In the genomic region with DNA sequence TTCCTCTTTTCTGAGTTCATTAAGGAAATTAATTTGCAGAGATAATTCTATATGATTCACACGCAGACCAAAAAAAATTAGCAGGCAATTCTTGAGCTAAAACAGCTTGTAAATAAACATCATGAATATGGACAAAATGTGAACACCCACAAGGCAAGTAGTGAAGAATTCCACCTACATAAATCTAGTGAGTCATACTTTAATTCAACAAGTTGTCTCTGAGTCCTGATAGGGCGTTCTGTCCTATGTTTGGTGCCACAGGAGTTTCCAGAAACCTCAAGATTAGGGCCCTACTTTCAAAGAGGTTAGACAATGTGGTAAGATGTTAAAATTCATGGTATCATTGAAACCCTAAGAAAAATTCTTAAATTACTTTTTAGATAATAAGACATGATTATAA, we compare ENCODE assay signal across 16 cellular contexts.
DNase-seq lines count a peak whose midpoint lies in the region; ATAC-seq, FAIRE-seq and TF ChIP-seq lines count a peak whose summit lies in the region.
"Had no signal": no experiment of that assay in that cellular context is flagged by ENCODE, and none has a peak within 500 bp of the region (broad histone marks: within the 10 kb centered on the region; RNA-seq: fewer than 3 reads in every experiment).

No MANE protein-coding gene starts in this region.

- H3K9me3 ChIP-seq in HepG2 (ENCODE audit: low read length) = no peaks in the 10 kb centered on the region
- H3K9me3 ChIP-seq: BE2C, colonic mucosa, psoas muscle had no signal

- no peaks in the 10 kb centered on the region for H3K27me3 Mint-ChIP-seq in nephron progenitor cell (ENCODE audit: low read depth, poor library complexity)
- H3K27me3 Mint-ChIP-seq: activated naive CD4-positive, alpha-beta T cell treated with anti-CD3 and anti-CD28 coated beads, Interleukin-2, amount 10 ng/mL, durations not matched to agents 7 days and 5 days; stimulated activated memory B cell treated with anti-CD40 and anti-IgM and Interleukin-4, amounts not matched to agents 10 μg/mL and 1 μg/mL and 100 μg/mL, for 72 hours had no signal

- peaks cover 44% of the 10 kb centered on the region for H3K4me1 ChIP-seq in HepG2 (ENCODE audit: insufficient read depth, low read length)
- H3K4me1 ChIP-seq: BE2C, colonic mucosa had no signal

- no peaks in the 10 kb centered on the region for H3K79me2 ChIP-seq in HepG2 (ENCODE audit: insufficient read depth, low read length)

- DNase-seq in Daoy (ENCODE audit: low read depth) (peak; percentile 19), HTR-8/SVneo (ENCODE audit: insufficient read length, low spot score) (peak; percentile 48), astrocyte of the spinal cord (ENCODE audit: low read depth, low spot score) (peak; percentile 37), HepG2 (ENCODE audit: low spot score) (peak; percentile 7), NCI-H1694 (lab: John Stamatoyannopoulos, UW) (no peak), MV-4-11 (lab: John Stamatoyannopoulos, UW) (no peak), nephron progenitor cell (no peak)
- DNase-seq: activated naive CD4-positive, alpha-beta T cell treated with anti-CD3 and anti-CD28 coated beads, Interleukin-2, amount 10 ng/mL, durations not matched to agents 7 days and 5 days; BE2C; colonic mucosa; islet precursor cell; NCI-H1048; NCI-H345; psoas muscle had no signal

- no peak overlapping the region for H3K9ac ChIP-seq in HepG2 (ENCODE audit: insufficient read depth, low read depth, low read length)

- no peaks in the 10 kb centered on the region for H3K27me3 ChIP-seq in HepG2 (ENCODE audit: control insufficient read depth in 1 of 2, insufficient read depth in 2 of 2, low read length in 2 of 2)
- H3K27me3 ChIP-seq: BE2C, colonic mucosa had no signal

- in situ Hi-C loops in astrocyte of the spinal cord (cut with HindIII; ENCODE audit: low sequenced_read_pairs) (no loop called here), HepG2 (cut with HindIII; ENCODE audit: extremely low pct_ligation_motif_present, low pct_unique_long_range_greater_than_20kb) (no loop called here)

- TF ChIP-seq RAD21 in HepG2 (CRISPR knock-in tag; IDR thresholded peaks at IDR 0.05) = no peak

- no peaks in the 10 kb centered on the region for H3K9me3 Mint-ChIP-seq in nephron progenitor cell
- H3K9me3 Mint-ChIP-seq: activated naive CD4-positive, alpha-beta T cell treated with anti-CD3 and anti-CD28 coated beads, Interleukin-2, amount 10 ng/mL, durations not matched to agents 7 days and 5 days; stimulated activated memory B cell treated with anti-CD40 and anti-IgM and Interleukin-4, amounts not matched to agents 10 μg/mL and 1 μg/mL and 100 μg/mL, for 72 hours had no signal

- CTCF ChIA-PET in HepG2 (lab: Yijun Ruan, JAX; ENCODE audit: low intra/inter-chr PET ratio, low total read pairs) = no interaction called here

- intact Hi-C loops in HepG2 (cut with micrococcal nuclease; ENCODE audit: unreplicated experiment) = no loop called here

- no peak for TF ChIP-seq POLR2A in HepG2 (IDR thresholded peaks at IDR 0.05; ENCODE audit: insufficient read depth in 1 of 2, low read depth in 2 of 2, low read length in 2 of 2)

- no peaks in the 10 kb centered on the region for H4K20me1 ChIP-seq in HepG2 (ENCODE audit: insufficient read depth, low read length)

- H3K27ac ChIP-seq in HepG2 (ENCODE audit: extremely low read length, insufficient read depth, low read length) = peak overlapping the region; percentile 44
- H3K27ac ChIP-seq: colonic mucosa, psoas muscle had no signal

- H3K36me3 ChIP-seq in HepG2 (replicated peaks in 1 of 2; ENCODE audit: control insufficient read depth in 1 of 2, insufficient read depth in 2 of 2, low read length in 2 of 2) = no peaks in the 10 kb centered on the region
- H3K36me3 ChIP-seq: BE2C, colonic mucosa had no signal

- H3K4me2 ChIP-seq in HepG2 (ENCODE audit: low read depth, low read length) = peak overlapping the region; percentile 56

- H3K4me1 Mint-ChIP-seq in nephron progenitor cell = peaks cover 13% of the 10 kb centered on the region

- BruUV-seq in HepG2 (replicated peaks; lab: Mats Ljungman, UMichigan) = no TSS peak

- H3K4me3 ChIP-seq in astrocyte of the spinal cord (ENCODE audit: low read depth, low read length) (no peak overlapping the region), HepG2 (replicated peaks in 1 of 3; ENCODE audit: insufficient read depth in 1 of 3, low read depth in 2 of 3, low read length in 3 of 3) (no peak overlapping the region)
- H3K4me3 ChIP-seq: colonic mucosa, psoas muscle had no signal

- no peak overlapping the region for H3K27ac Mint-ChIP-seq in nephron progenitor cell

- TF ChIP-seq EP300 in HepG2 (IDR thresholded peaks at IDR 0.05; ENCODE audit: low read depth in 2 of 2, low read length in 2 of 2) (no peak), HepG2 (CRISPR knock-in tag; IDR thresholded peaks at IDR 0.05; ENCODE audit: borderline replicate concordance) (no peak)

- ATAC-seq in HepG2 (no peak; the same call in 2 of the 3 replicates), HG02763 (IDR thresholded peaks at IDR 0.05; ENCODE audit: unreplicated experiment) (no peak)
- ATAC-seq: psoas muscle; stimulated activated memory B cell treated with anti-CD40 and anti-IgM and Interleukin-4, amounts not matched to agents 10 μg/mL and 1 μg/mL and 100 μg/mL, for 72 hours had no signal

- no peaks in the 10 kb centered on the region for H3K36me3 Mint-ChIP-seq in nephron progenitor cell (ENCODE audit: low read depth)

- POLR2A ChIA-PET in HepG2 (lab: Yijun Ruan, JAX) = interaction anchor here (1.5 kb wide), 1 partner anchor 123 kb away, joined by 5 read pairs; no protein-coding TSS in a partner anchor

- TF ChIP-seq CTCF in astrocyte of the spinal cord (IDR thresholded peaks at IDR 0.05; ENCODE audit: low read depth, low read length) (no peak), HepG2 (CRISPR knock-in tag; IDR thresholded peaks at IDR 0.05) (no peak), nephron progenitor cell (IDR thresholded peaks at IDR 0.05) (no peak)

- H3K4me3 Mint-ChIP-seq in nephron progenitor cell = no peak overlapping the region
- H3K4me3 Mint-ChIP-seq: activated naive CD4-positive, alpha-beta T cell treated with anti-CD3 and anti-CD28 coated beads, Interleukin-2, amount 10 ng/mL, durations not matched to agents 7 days and 5 days; stimulated activated memory B cell treated with anti-CD40 and anti-IgM and Interleukin-4, amounts not matched to agents 10 μg/mL and 1 μg/mL and 100 μg/mL, for 72 hours had no signal

- 89% methylated on average over 2 of the region's 2 CpGs for WGBS in HepG2 (ENCODE audit: low lambda C conversion rate)

- H2AFZ ChIP-seq in HepG2 (ENCODE audit: low read length) = no peak overlapping the region

- FAIRE-seq in HTR-8/SVneo (lab: Jason Lieb, UNC) = no peak
- no peak for FAIRE-seq in HepG2 (lab: Jason Lieb, UNC)

TF ChIP-seq in HepG2, 621 proteins besides CTCF, POLR2A, EP300 and RAD21:
- TF ChIP-seq, protein P1, sequence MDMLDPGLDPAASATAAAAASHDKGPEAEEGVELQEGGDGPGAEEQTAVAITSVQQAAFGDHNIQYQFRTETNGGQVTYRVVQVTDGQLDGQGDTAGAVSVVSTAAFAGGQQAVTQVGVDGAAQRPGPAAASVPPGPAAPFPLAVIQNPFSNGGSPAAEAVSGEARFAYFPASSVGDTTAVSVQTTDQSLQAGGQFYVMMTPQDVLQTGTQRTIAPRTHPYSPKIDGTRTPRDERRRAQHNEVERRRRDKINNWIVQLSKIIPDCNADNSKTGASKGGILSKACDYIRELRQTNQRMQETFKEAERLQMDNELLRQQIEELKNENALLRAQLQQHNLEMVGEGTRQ (IDR thresholded peaks at IDR 0.05; ENCODE audit: low read depth, low read length) = no peak
- TF ChIP-seq, protein P1 (CRISPR knock-in tag; IDR thresholded peaks at IDR 0.05; ENCODE audit: borderline replicate concordance) = no peak
- no peak for TF ChIP-seq CREB1 (IDR thresholded peaks at IDR 0.05)
- 0 out of 2 replicates have a peak, but pooled peaks have one; percentile 23 for TF ChIP-seq CREB1 (CRISPR knock-in tag; IDR thresholded peaks at IDR 0.05)

Comparison
In these comparisons a context has a peak if more than half of its experiments do, and no peak if none do; other contexts are left out.
1. DNase-seq: peak in Daoy (single experiment), HTR-8/SVneo (single experiment), astrocyte of the spinal cord (single experiment) and HepG2 (single experiment); none in NCI-H1694 (single experiment), MV-4-11 (single experiment) and nephron progenitor cell (single experiment).